Comparison of ENCODE assay signal across 2 cellular contexts in the genomic region with DNA sequence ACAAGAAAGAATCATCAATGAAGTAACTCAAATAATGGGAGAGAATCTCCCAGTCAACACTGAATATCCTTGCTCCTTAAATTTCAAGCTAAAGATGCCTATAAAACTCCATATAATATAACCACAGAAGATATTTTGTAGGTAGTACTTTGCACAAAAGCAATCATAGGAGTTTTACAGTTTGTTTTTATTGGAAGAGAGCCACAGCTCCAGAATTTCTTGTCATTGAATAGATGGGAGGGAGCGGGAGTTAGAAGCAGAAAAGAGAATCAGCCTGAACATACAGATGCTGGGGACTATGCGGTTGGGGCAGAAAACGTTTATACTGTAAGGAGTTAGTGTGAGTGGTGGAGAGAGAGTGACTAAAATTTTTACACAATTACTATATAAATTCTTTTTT.
TF ChIP-seq lines count a peak whose summit lies in the region.

No MANE protein-coding gene starts in this region.

TF ChIP-seq in IMR-90, 13 proteins besides CTCF, POLR2A, EP300 and RAD21:
- TF ChIP-seq RCOR1 (IDR thresholded peaks at IDR 0.05; ENCODE audit: insufficient replicate concordance, low read length) = no peak
- no peak for TF ChIP-seq BHLHE40 (IDR thresholded peaks at IDR 0.05; ENCODE audit: low read depth, low read length)
- no peak for TF ChIP-seq MAZ (IDR thresholded peaks at IDR 0.05; ENCODE audit: borderline replicate concordance, low read depth, low read length)
- TF ChIP-seq CHD1 (IDR thresholded peaks at IDR 0.05; ENCODE audit: low read depth, low read length) = no peak
- TF ChIP-seq NFE2L2 (IDR thresholded peaks at IDR 0.05; ENCODE audit: low read depth, low read length) = no peak
- TF ChIP-seq, protein P1, sequence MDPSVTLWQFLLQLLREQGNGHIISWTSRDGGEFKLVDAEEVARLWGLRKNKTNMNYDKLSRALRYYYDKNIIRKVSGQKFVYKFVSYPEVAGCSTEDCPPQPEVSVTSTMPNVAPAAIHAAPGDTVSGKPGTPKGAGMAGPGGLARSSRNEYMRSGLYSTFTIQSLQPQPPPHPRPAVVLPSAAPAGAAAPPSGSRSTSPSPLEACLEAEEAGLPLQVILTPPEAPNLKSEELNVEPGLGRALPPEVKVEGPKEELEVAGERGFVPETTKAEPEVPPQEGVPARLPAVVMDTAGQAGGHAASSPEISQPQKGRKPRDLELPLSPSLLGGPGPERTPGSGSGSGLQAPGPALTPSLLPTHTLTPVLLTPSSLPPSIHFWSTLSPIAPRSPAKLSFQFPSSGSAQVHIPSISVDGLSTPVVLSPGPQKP (IDR thresholded peaks at IDR 0.05; ENCODE audit: borderline replicate concordance, low read depth, low read length) = no peak

TF ChIP-seq in endothelial cell of umbilical vein, 7 proteins besides CTCF, POLR2A, EP300 and RAD21:
- TF ChIP-seq, protein P2, sequence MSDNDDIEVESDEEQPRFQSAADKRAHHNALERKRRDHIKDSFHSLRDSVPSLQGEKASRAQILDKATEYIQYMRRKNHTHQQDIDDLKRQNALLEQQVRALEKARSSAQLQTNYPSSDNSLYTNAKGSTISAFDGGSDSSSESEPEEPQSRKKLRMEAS (IDR thresholded peaks at IDR 0.05; ENCODE audit: insufficient read depth, insufficient read length) = no peak
- TF ChIP-seq GATA2 (IDR thresholded peaks at IDR 0.05; ENCODE audit: insufficient read depth, insufficient read length, low read depth, low read length) (no peak), JUN (IDR thresholded peaks at IDR 0.05; ENCODE audit: borderline replicate concordance, insufficient read depth, insufficient read length, low read depth) (no peak), POLR2AphosphoS5 (IDR thresholded peaks at IDR 0.05; ENCODE audit: insufficient read depth, low read depth, low read length) (no peak), MYC (IDR thresholded peaks at IDR 0.05; ENCODE audit: low read depth, low read length) (no peak), FOS (IDR thresholded peaks at IDR 0.05; ENCODE audit: borderline replicate concordance, insufficient read depth, low read length) (no peak), EZH2 (IDR thresholded peaks at IDR 0.05; ENCODE audit: borderline replicate concordance, low read depth, low read length, severe bottlenecking) (no peak)
TF ChIP-seq in endothelial cell of umbilical vein: peak in this region for 0.
